ENCODE assay signal across 13 cellular contexts in genomic region chr1:85656256-85656655, GRCh38.
"Had no signal": no experiment of that assay in that cellular context is flagged by ENCODE, and none has a peak within 500 bp of the region (broad histone marks: within the 10 kb centered on the region; RNA-seq: fewer than 3 reads in every experiment).

No MANE protein-coding gene starts in this region.

- H3K4me1 ChIP-seq: adrenal gland, gastrocnemius medialis had no signal

- H3K4me3 Mint-ChIP-seq: activated CD8-positive, alpha-beta T cell treated with anti-CD3 and anti-CD28 coated beads, Interleukin-2, amount 10 ng/mL, durations not matched to agents 7 days and 5 days; activated naive CD4-positive, alpha-beta T cell treated with anti-CD3 and anti-CD28 coated beads for 36 hours; brain had no signal

- H3K36me3 ChIP-seq: adrenal gland had no signal

- H3K9me3 ChIP-seq: adrenal gland, esophagus muscularis mucosa, gastrocnemius medialis had no signal

- H3K27ac ChIP-seq: adrenal gland, dorsolateral prefrontal cortex, esophagus muscularis mucosa, gastrocnemius medialis had no signal

- H3K27me3 Mint-ChIP-seq: brain had no signal

- H3K9me3 Mint-ChIP-seq: brain had no signal

- H3K27me3 ChIP-seq: adrenal gland, dorsolateral prefrontal cortex, esophagus muscularis mucosa, gastrocnemius medialis had no signal

- H3K4me3 ChIP-seq: adrenal gland, dorsolateral prefrontal cortex, esophagus muscularis mucosa, gastrocnemius medialis had no signal

- H3K27ac Mint-ChIP-seq: activated CD8-positive, alpha-beta T cell treated with anti-CD3 and anti-CD28 coated beads, Interleukin-2, amount 10 ng/mL, durations not matched to agents 7 days and 5 days; activated naive CD4-positive, alpha-beta T cell treated with anti-CD3 and anti-CD28 coated beads for 36 hours; brain had no signal

- ATAC-seq: activated CD8-positive, alpha-beta T cell treated with anti-CD3 and anti-CD28 coated beads, Interleukin-2, amount 10 ng/mL, durations not matched to agents 7 days and 5 days; gastrocnemius medialis; left ventricle myocardium superior had no signal

- DNase-seq: activated CD4-positive, alpha-beta T cell treated with anti-CD3 and anti-CD28 coated beads for 48 hours; activated CD8-positive, alpha-beta T cell treated with anti-CD3 and anti-CD28 coated beads, Interleukin-2, amount 10 ng/mL, durations not matched to agents 7 days and 5 days; activated naive CD4-positive, alpha-beta T cell treated with anti-CD3 and anti-CD28 coated beads for 36 hours; adrenal gland; dorsolateral prefrontal cortex; gastrocnemius medialis; kidney; left ventricle myocardium superior; mesendoderm; stimulated activated CD4-positive, alpha-beta T cell treated with anti-CD3 and anti-CD28 coated beads, Interleukin-15, amount 100 ng/mL, for 24 hours; T-helper 1 cell had no signal
